In the genomic region with DNA sequence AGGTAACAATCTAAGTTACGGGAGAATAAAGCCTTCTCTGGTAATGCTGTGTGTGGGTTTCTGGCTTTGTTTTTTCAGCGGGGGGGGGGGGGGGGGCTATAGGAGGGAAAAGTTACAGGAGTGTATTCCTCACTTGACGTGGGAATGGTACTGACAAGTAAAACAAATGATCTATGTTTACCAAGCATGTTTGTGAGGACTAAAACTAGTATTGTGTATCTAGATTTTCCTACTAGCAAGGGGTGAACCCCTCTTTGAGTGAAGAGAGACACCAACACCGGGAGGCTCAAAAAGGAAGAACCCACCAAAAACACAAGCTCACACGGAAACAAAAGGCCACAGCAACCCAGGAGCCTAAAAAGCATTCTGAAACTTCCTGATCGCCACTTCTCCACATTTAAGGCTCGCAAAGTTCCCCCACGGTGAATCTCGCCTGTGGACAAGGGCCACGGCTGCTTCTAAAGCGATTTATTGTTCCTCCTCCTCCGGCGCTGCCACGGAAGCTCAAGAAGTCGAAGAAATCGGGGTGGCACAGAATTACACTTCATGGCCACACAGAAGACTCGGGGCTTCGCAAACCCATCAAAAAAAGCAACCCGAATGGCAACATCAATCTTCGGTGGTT, we compare ENCODE assay signal across 8 cellular contexts. TPM values are rescaled to one million over a fixed set of nuclear protein-coding genes. Genes with fewer than 3 reads are reported as not detected.
A peak's percentile ranks its signal among the peaks of the same experiment; 100 is the strongest.
DNase-seq lines count a peak whose midpoint lies in the region; ATAC-seq and TF ChIP-seq lines count a peak whose summit lies in the region.

No MANE protein-coding gene starts in this region.

- H3K4me1 ChIP-seq in ACC112 (ENCODE audit: control insufficient read depth, insufficient read depth, low read length, unreplicated experiment) (peaks cover 10% of the 10 kb centered on the region), cardiac muscle cell (ENCODE audit: low read depth) (peaks cover 10% of the 10 kb centered on the region)

- H3K4me3 ChIP-seq in ACC112 (ENCODE audit: low read depth, low read length) = peak overlapping the region; percentile 94
- H3K4me3 ChIP-seq in cardiac muscle cell = peak overlapping the region; percentile 75

- no peaks in the 10 kb centered on the region for H3K9me3 ChIP-seq in cardiac muscle cell (ENCODE audit: low read depth)

- peaks cover 55% of the 10 kb centered on the region for H3K79me2 ChIP-seq in ACC112 (ENCODE audit: control insufficient read depth, insufficient read depth, low read length, unreplicated experiment)

- H3K27me3 ChIP-seq in ACC112 (ENCODE audit: insufficient read depth, low read length) (no peaks in the 10 kb centered on the region), cardiac muscle cell (no peaks in the 10 kb centered on the region)

- ATAC-seq in HG03469 (IDR thresholded peaks at IDR 0.05; ENCODE audit: unreplicated experiment) = no peak

- H3K27ac ChIP-seq in ACC112 (ENCODE audit: low read depth, low read length) (peak overlapping the region; percentile 90), cardiac muscle cell (peak overlapping the region; percentile 94)

- TF ChIP-seq CTCF in cardiac muscle cell (IDR thresholded peaks at IDR 0.05; ENCODE audit: low read depth, low read length) = no peak

- H2AFZ ChIP-seq in ACC112 (ENCODE audit: low read length, unreplicated experiment) = no peak overlapping the region

- no peaks in the 10 kb centered on the region for H3K36me3 ChIP-seq in ACC112 (ENCODE audit: insufficient read depth, low read length)
- H3K36me3 ChIP-seq in cardiac muscle cell = peaks cover 2% of the 10 kb centered on the region

- DNase-seq in GM04504 (ENCODE audit: low read depth) (peak; percentile 13), MV-4-11 (lab: John Stamatoyannopoulos, UW) (peak; percentile 48), cardiac muscle cell (ENCODE audit: low read depth in 1 of 2, low spot score in 1 of 2) (peak in 1 of 2 donors; percentile 38), pons (ENCODE audit: low spot score) (peak; percentile 71), COLO829 (ENCODE audit: low spot score) (no peak)
- peak; percentile 7 for DNase-seq in activated gamma-delta T cell treated with anti-CD3 and anti-CD28 coated beads, Interleukin-2, amount 50 U/mL, for 16 hours (ENCODE audit: low read depth)

RNA-seq across cellular contexts. Expression of a gene that starts 0.7 kb away (rescaled TPM):
- total RNA-seq in cardiac muscle cell = 99.6 and 130 TPM in 2 replicates
- 81.1 and 134 TPM in 2 replicates for polyA plus RNA-seq in cardiac muscle cell
